Comparison of ENCODE assay signal across 1 cellular context in genomic region chr13:107562222-107562621, GRCh38.
TF ChIP-seq lines count a peak whose summit lies in the region.

No MANE protein-coding gene starts in this region.

TF ChIP-seq in SK-N-SH, 30 proteins besides CTCF, POLR2A, EP300 and RAD21 (continued from another document):
- no peak for TF ChIP-seq REST (IDR thresholded peaks at IDR 0.05; ENCODE audit: low read depth, low read length)
